In the genomic region with DNA sequence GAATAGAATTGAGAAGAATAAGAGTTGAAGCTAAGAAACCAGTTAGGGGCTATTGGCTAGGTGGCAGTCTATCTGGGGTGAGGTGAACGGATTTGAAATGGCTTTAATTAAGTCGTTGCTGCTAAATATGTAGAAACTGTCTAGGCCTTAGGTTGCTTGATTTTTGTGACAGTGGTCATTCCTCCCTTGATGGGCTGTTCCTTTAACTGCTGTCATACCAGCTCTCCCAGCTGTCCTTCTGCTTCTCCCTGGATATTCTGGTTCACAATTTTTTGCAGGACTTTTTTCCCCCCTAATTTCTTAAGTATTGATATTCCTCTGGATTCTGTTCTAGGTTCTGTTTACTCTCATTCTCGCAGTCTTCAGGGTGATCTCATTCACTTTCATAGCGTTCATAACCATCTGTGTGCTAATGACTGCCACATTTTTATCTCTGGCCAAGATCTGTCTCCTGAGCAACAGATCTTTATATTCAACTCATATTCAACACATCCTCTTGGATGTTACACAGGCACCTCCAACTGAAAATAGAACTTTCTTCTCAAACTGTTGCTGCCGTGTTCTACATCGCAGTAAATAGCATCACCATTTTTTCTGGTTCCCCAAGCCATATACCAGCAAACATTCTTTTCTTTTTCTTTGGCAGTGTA, we compare ENCODE assay signal across 18 cellular contexts.
DNase-seq lines count a peak whose midpoint lies in the region; ATAC-seq and TF ChIP-seq lines count a peak whose summit lies in the region.
"Had no signal": no experiment of that assay in that cellular context is flagged by ENCODE, and none has a peak within 500 bp of the region (broad histone marks: within the 10 kb centered on the region; RNA-seq: fewer than 3 reads in every experiment).

No MANE protein-coding gene starts in this region.

- H3K4me1 Mint-ChIP-seq in natural killer cell, result peaks cover 37 to 40% of the 10 kb centered on the region in 2 donors
- H3K4me1 Mint-ChIP-seq: activated CD4-positive, alpha-beta T cell treated with anti-CD3 and anti-CD28 coated beads, Interleukin-2, amount 10 ng/mL, durations not matched to agents 24 days and 14 days had no signal

- H4K20me1 ChIP-seq in fibroblast of lung (ENCODE audit: control insufficient read depth, extremely low read depth, insufficient read depth, low read length), result no peaks in the 10 kb centered on the region

- no peaks in the 10 kb centered on the region for H3K79me2 ChIP-seq in fibroblast of lung (ENCODE audit: control insufficient read depth, insufficient read depth, low read length)

- H3K9ac ChIP-seq in fibroblast of lung (ENCODE audit: insufficient read depth, low read length), result no peak overlapping the region
- H3K9ac ChIP-seq in subcutaneous abdominal adipose tissue (ENCODE audit: low read length in 5 of 5), result no peak overlapping the region

- H3K4me2 ChIP-seq in fibroblast of lung (ENCODE audit: extremely low read depth, insufficient read depth, low read length), result no peak overlapping the region

- H3K36me3 Mint-ChIP-seq in natural killer cell, result no peaks in the 10 kb centered on the region
- H3K36me3 Mint-ChIP-seq: type B pancreatic cell had no signal

- H3K4me1 ChIP-seq in fibroblast of lung (ENCODE audit: control insufficient read depth, extremely low read depth, insufficient read depth, low read length) (peaks cover 7% of the 10 kb centered on the region), subcutaneous abdominal adipose tissue (ENCODE audit: control insufficient read depth in 5 of 5, insufficient read depth in 5 of 5, low read length in 5 of 5) (peaks cover 4 to 29% (median 19%) of the 10 kb centered on the region in 5 donors), left ventricle myocardium inferior (peaks cover 51% of the 10 kb centered on the region)

- intact Hi-C loops in left ventricle myocardium inferior (cut with micrococcal nuclease) (no loop called here), natural killer cell (cut with micrococcal nuclease) (no loop called here)

- DNase-seq in GM03348 (ENCODE audit: low spot score) (peak; percentile 36), RPMI7951 (ENCODE audit: low read depth) (peak; percentile 15), fibroblast of lung (ENCODE audit: low read depth in 2 of 2) (peak; percentile 20 to 21), HCEC 1CT (no peak), left ventricle myocardium inferior (no peak), natural killer cell (no peak)
- DNase-seq in stimulated activated naive CD4-positive, alpha-beta T cell (lab: John Stamatoyannopoulos, UW), result no peak
- DNase-seq: activated CD4-positive, alpha-beta T cell treated with anti-CD3 and anti-CD28 coated beads, Interleukin-2, amount 10 ng/mL, durations not matched to agents 24 days and 14 days; AML-193; head of caudate nucleus; MM.1S; NCI-H1694; nucleus accumbens; stimulated activated naive B cell treated with anti-CD40 and anti-IgM and Interleukin-4, amounts not matched to agents 10 μg/mL and 1 μg/mL and 100 μg/mL, for 72 hours had no signal

- no peak overlapping the region for H2AFZ ChIP-seq in fibroblast of lung (ENCODE audit: low read length)

- H3K4me3 ChIP-seq in fibroblast of lung (replicated peaks in 1 of 4; ENCODE audit: control extremely low read depth in 1 of 4, insufficient read depth in 1 of 4, low read depth in 3 of 4, low read length in 4 of 4) (no peak overlapping the region), subcutaneous abdominal adipose tissue (ENCODE audit: low read depth in 1 of 5, low read length in 5 of 5) (no peak overlapping the region), left ventricle myocardium inferior (no peak overlapping the region)
- H3K4me3 ChIP-seq: right atrium auricular region had no signal

- no peaks in the 10 kb centered on the region for H3K9me3 Mint-ChIP-seq in natural killer cell
- H3K9me3 Mint-ChIP-seq: activated CD4-positive, alpha-beta T cell treated with anti-CD3 and anti-CD28 coated beads, Interleukin-2, amount 10 ng/mL, durations not matched to agents 24 days and 14 days; stimulated activated naive B cell treated with anti-CD40 and anti-IgM and Interleukin-4, amounts not matched to agents 10 μg/mL and 1 μg/mL and 100 μg/mL, for 72 hours; type B pancreatic cell had no signal

- H3K27me3 Mint-ChIP-seq in natural killer cell (ENCODE audit: low read depth in 2 of 2), result no peaks in the 10 kb centered on the region
- H3K27me3 Mint-ChIP-seq: activated CD4-positive, alpha-beta T cell treated with anti-CD3 and anti-CD28 coated beads, Interleukin-2, amount 10 ng/mL, durations not matched to agents 24 days and 14 days; stimulated activated naive B cell treated with anti-CD40 and anti-IgM and Interleukin-4, amounts not matched to agents 10 μg/mL and 1 μg/mL and 100 μg/mL, for 72 hours; type B pancreatic cell had no signal

- H3K36me3 ChIP-seq in fibroblast of lung (ENCODE audit: control insufficient read depth, insufficient read depth, low read length) (no peaks in the 10 kb centered on the region), subcutaneous abdominal adipose tissue (ENCODE audit: control insufficient read depth in 5 of 5, insufficient read depth in 5 of 5, low read length in 5 of 5) (no peaks in the 10 kb centered on the region), left ventricle myocardium inferior (no peaks in the 10 kb centered on the region)
- H3K36me3 ChIP-seq: right atrium auricular region had no signal

- H3K27ac Mint-ChIP-seq in natural killer cell, result no peak overlapping the region
- H3K27ac Mint-ChIP-seq: activated CD4-positive, alpha-beta T cell treated with anti-CD3 and anti-CD28 coated beads, Interleukin-2, amount 10 ng/mL, durations not matched to agents 24 days and 14 days; stimulated activated naive B cell treated with anti-CD40 and anti-IgM and Interleukin-4, amounts not matched to agents 10 μg/mL and 1 μg/mL and 100 μg/mL, for 72 hours; type B pancreatic cell had no signal

- H3K27me3 ChIP-seq in fibroblast of lung (ENCODE audit: control insufficient read depth, insufficient read depth, low read length), result no peaks in the 10 kb centered on the region
- H3K27me3 ChIP-seq in subcutaneous abdominal adipose tissue (ENCODE audit: control insufficient read depth in 5 of 5, insufficient read depth in 4 of 5, low read length in 5 of 5), result no peaks in the 10 kb centered on the region
- no peaks in the 10 kb centered on the region for H3K27me3 ChIP-seq in left ventricle myocardium inferior (ENCODE audit: low read depth)
- H3K27me3 ChIP-seq: right atrium auricular region had no signal

- no peak for ATAC-seq in natural killer cell
- ATAC-seq: stimulated activated naive B cell treated with anti-CD40 and anti-IgM and Interleukin-4, amounts not matched to agents 10 μg/mL and 1 μg/mL and 100 μg/mL, for 72 hours had no signal

- H3K4me3 Mint-ChIP-seq in natural killer cell, result no peak overlapping the region
- H3K4me3 Mint-ChIP-seq: activated CD4-positive, alpha-beta T cell treated with anti-CD3 and anti-CD28 coated beads, Interleukin-2, amount 10 ng/mL, durations not matched to agents 24 days and 14 days; stimulated activated naive B cell treated with anti-CD40 and anti-IgM and Interleukin-4, amounts not matched to agents 10 μg/mL and 1 μg/mL and 100 μg/mL, for 72 hours; type B pancreatic cell had no signal

- H3K27ac ChIP-seq in fibroblast of lung (ENCODE audit: insufficient read depth, low read length) (no peak overlapping the region), subcutaneous abdominal adipose tissue (ENCODE audit: low read depth, low read length) (peak overlapping the region; percentile 12), left ventricle myocardium inferior (replicated peaks) (no peak overlapping the region)
- H3K27ac ChIP-seq: epithelial cell of prostate, right atrium auricular region had no signal

- no peaks in the 10 kb centered on the region for H3K9me3 ChIP-seq in fibroblast of lung (ENCODE audit: control insufficient read depth, insufficient read depth, low read depth, low read length)
- H3K9me3 ChIP-seq in subcutaneous abdominal adipose tissue (ENCODE audit: control insufficient read depth in 5 of 5, low read length in 5 of 5), result no peaks in the 10 kb centered on the region
- H3K9me3 ChIP-seq in left ventricle myocardium inferior (replicated peaks), result no peaks in the 10 kb centered on the region
- H3K9me3 ChIP-seq: right atrium auricular region had no signal

- no peak for TF ChIP-seq CTCF in fibroblast of lung (conservative IDR thresholded peaks at IDR 0.05 in 1 of 2, IDR thresholded peaks at IDR 0.05 in 1 of 2; ENCODE audit: low read depth in 1 of 2, low read length in 2 of 2)
- no peak for TF ChIP-seq CTCF in left ventricle myocardium inferior (IDR thresholded peaks at IDR 0.05; ENCODE audit: borderline replicate concordance)
- no peak for TF ChIP-seq CTCF in natural killer cell (IDR thresholded peaks at IDR 0.05)

Comparison
In these comparisons a context has a peak if more than half of its experiments do, and no peak if none do; other contexts are left out.
1. DNase-seq: peak in GM03348 (single experiment), RPMI7951 (single experiment) and fibroblast of lung (2 of 2); none in HCEC 1CT (single experiment), left ventricle myocardium inferior (single experiment), natural killer cell (single experiment) and stimulated activated naive CD4-positive, alpha-beta T cell (0 of 6).